ENCODE assay signal across 25 cellular contexts in the genomic region with DNA sequence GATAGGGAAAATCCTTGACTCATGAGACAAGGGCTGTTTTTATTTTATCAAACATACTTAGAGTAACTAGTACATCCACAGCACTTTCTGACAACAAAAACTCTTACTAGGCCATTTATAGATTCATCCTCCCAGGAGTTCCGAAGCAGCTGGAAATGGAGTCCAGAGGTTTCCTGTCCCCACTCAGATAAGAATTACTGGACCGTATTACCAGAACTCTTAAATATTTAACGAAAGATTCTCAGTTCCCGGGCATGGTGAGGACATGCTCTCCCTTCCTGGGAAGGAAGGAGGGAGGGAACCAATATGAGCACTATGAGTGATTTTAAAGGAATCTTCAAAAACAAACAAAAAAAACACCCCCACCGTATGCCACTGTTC. TPM values are rescaled to one million over a fixed set of nuclear protein-coding genes. Genes with fewer than 3 reads are reported as not detected.
"Had no signal": no experiment of that assay in that cellular context is flagged by ENCODE, and none has a peak within 500 bp of the region (broad histone marks: within the 10 kb centered on the region; RNA-seq: fewer than 3 reads in every experiment).

No MANE protein-coding gene starts in this region.

- H3K27me3 Mint-ChIP-seq: activated naive CD8-positive, alpha-beta T cell treated with anti-CD3 and anti-CD28 coated beads, Interleukin-2, amount 50 U/mL, for 24 hours; activated T-cell treated with anti-CD3 and anti-CD28 coated beads, Interleukin-2, amount 50 U/mL, for 24 hours had no signal

- H3K27ac ChIP-seq: Peyer's patch, RWPE1 had no signal

- ATAC-seq: activated CD4-positive, CD25-positive, alpha-beta regulatory T cell treated with anti-CD3 and anti-CD28 coated beads, Interleukin-2, amount 50 U/mL, for 24 hours; activated CD8-positive, alpha-beta T cell treated with anti-CD3 and anti-CD28 coated beads, Interleukin-2, amount 10 ng/mL, durations not matched to agents 7 days and 5 days; activated naive CD4-positive, alpha-beta T cell treated with anti-CD3 and anti-CD28 coated beads, Interleukin-2, amount 50 U/mL, for 72 hours; activated naive CD8-positive, alpha-beta T cell treated with anti-CD3 and anti-CD28 coated beads, Interleukin-2, amount 50 U/mL, for 24 hours; K562 had no signal

- H3K4me1 ChIP-seq: Peyer's patch had no signal

- H3K4me3 ChIP-seq: K562, Peyer's patch had no signal

- H3K36me3 Mint-ChIP-seq: brain had no signal

- H3K9me3 ChIP-seq: Peyer's patch had no signal

- H3K4me3 Mint-ChIP-seq: activated CD8-positive, alpha-beta T cell treated with anti-CD3 and anti-CD28 coated beads, Interleukin-2, amount 10 ng/mL, durations not matched to agents 7 days and 5 days; activated naive CD8-positive, alpha-beta T cell treated with anti-CD3 and anti-CD28 coated beads, Interleukin-2, amount 50 U/mL, for 24 hours; activated T-cell treated with anti-CD3 and anti-CD28 coated beads, Interleukin-2, amount 50 U/mL, for 24 hours; activated T-helper 1 cell treated with anti-CD3 and anti-CD28 coated beads, Interleukin-12 subunit alpha, Interleukin-12 subunit beta, Interleukin-2, Interleukin-4 antibody, amounts not matched to agents 30 ng/mL and 10 ng/mL and 1 ng/mL, durations not matched to agents 14 hours and 24 hours and 36 hours; brain; T-helper 1 cell treated with Interleukin-12 subunit alpha and Interleukin-12 subunit beta and Interleukin-4 antibody, amounts not matched to agents 30 μg/mL and 1 μg/mL, for 36 hours had no signal

- H3K27ac Mint-ChIP-seq: activated CD8-positive, alpha-beta T cell treated with anti-CD3 and anti-CD28 coated beads, Interleukin-2, amount 10 ng/mL, durations not matched to agents 7 days and 5 days; activated naive CD4-positive, alpha-beta T cell treated with anti-CD3 and anti-CD28 coated beads, Interleukin-2, amount 50 U/mL, for 72 hours; activated naive CD8-positive, alpha-beta T cell treated with anti-CD3 and anti-CD28 coated beads, Interleukin-2, amount 50 U/mL, for 24 hours; activated T-cell treated with anti-CD3 and anti-CD28 coated beads, Interleukin-2, amount 50 U/mL, for 24 hours; activated T-helper 1 cell treated with anti-CD3 and anti-CD28 coated beads, Interleukin-12 subunit alpha, Interleukin-12 subunit beta, Interleukin-2, Interleukin-4 antibody, amounts not matched to agents 30 ng/mL and 10 ng/mL and 1 ng/mL, durations not matched to agents 14 hours and 24 hours and 36 hours; T-helper 1 cell treated with Interleukin-12 subunit alpha and Interleukin-12 subunit beta and Interleukin-4 antibody, amounts not matched to agents 30 μg/mL and 1 μg/mL, for 36 hours had no signal

- FAIRE-seq: astrocyte, K562 had no signal

- H3K36me3 ChIP-seq: Peyer's patch had no signal

- H3K9me3 Mint-ChIP-seq: activated naive CD8-positive, alpha-beta T cell treated with anti-CD3 and anti-CD28 coated beads, Interleukin-2, amount 50 U/mL, for 24 hours; activated T-cell treated with anti-CD3 and anti-CD28 coated beads, Interleukin-2, amount 50 U/mL, for 24 hours; activated T-helper 1 cell treated with anti-CD3 and anti-CD28 coated beads, Interleukin-12 subunit alpha, Interleukin-12 subunit beta, Interleukin-2, Interleukin-4 antibody, amounts not matched to agents 30 ng/mL and 10 ng/mL and 1 ng/mL, durations not matched to agents 14 hours and 24 hours and 36 hours; brain; T-helper 1 cell treated with Interleukin-12 subunit alpha and Interleukin-12 subunit beta and Interleukin-4 antibody, amounts not matched to agents 30 μg/mL and 1 μg/mL, for 36 hours had no signal

- H3K27me3 ChIP-seq: Peyer's patch had no signal

- DNase-seq: activated CD4-positive, alpha-beta T cell treated with anti-CD3 and anti-CD28 coated beads for 4 hours; activated CD8-positive, alpha-beta T cell treated with anti-CD3 and anti-CD28 coated beads, Interleukin-2, amount 10 ng/mL, durations not matched to agents 7 days and 5 days; activated effector memory CD4-positive, alpha-beta T cell treated with Interleukin-2 at 50 U/mL for 16 hours; activated naive CD4-positive, alpha-beta T cell treated with Interleukin-2 at 50 U/mL for 16 hours; activated naive CD8-positive, alpha-beta T cell treated with anti-CD3 and anti-CD28 coated beads, Interleukin-2, amount 50 U/mL, for 24 hours; activated T-cell treated with anti-CD3 and anti-CD28 coated beads, Interleukin-2, amount 50 U/mL, for 24 hours; amniotic stem cell; Karpas-422; NCI-H1105 treated with DMSO at 0.1 percent for 48 hours; NCI-H1436 treated with DMSO at 0.1 percent for 48 hours; NCI-H187; NCI-H2081; NCI-H510A treated with DMSO at 0.1 percent for 48 hours; NCI-H69; Peyer's patch; SHP77 treated with DMSO at 0.1 percent for 48 hours had no signal

RNA-seq across cellular contexts. Expression of a gene that starts 41.2 kb away (rescaled TPM):
- total RNA-seq: activated CD8-positive, alpha-beta T cell treated with anti-CD3 and anti-CD28 coated beads, Interleukin-2, amount 10 ng/mL, durations not matched to agents 7 days and 5 days; activated naive CD4-positive, alpha-beta T cell treated with anti-CD3 and anti-CD28 coated beads, Interleukin-2, amount 50 U/mL, for 72 hours; activated T-helper 1 cell treated with anti-CD3 and anti-CD28 coated beads, Interleukin-12 subunit alpha, Interleukin-12 subunit beta, Interleukin-2, Interleukin-4 antibody, amounts not matched to agents 30 ng/mL and 10 ng/mL and 1 ng/mL, durations not matched to agents 14 hours and 24 hours and 36 hours; astrocyte; K562; Peyer's patch; SK-MEL-5 had no signal
- polyA plus RNA-seq: K562 had no signal
